12 cellular contexts compared by ENCODE assay signal in the genomic region with DNA sequence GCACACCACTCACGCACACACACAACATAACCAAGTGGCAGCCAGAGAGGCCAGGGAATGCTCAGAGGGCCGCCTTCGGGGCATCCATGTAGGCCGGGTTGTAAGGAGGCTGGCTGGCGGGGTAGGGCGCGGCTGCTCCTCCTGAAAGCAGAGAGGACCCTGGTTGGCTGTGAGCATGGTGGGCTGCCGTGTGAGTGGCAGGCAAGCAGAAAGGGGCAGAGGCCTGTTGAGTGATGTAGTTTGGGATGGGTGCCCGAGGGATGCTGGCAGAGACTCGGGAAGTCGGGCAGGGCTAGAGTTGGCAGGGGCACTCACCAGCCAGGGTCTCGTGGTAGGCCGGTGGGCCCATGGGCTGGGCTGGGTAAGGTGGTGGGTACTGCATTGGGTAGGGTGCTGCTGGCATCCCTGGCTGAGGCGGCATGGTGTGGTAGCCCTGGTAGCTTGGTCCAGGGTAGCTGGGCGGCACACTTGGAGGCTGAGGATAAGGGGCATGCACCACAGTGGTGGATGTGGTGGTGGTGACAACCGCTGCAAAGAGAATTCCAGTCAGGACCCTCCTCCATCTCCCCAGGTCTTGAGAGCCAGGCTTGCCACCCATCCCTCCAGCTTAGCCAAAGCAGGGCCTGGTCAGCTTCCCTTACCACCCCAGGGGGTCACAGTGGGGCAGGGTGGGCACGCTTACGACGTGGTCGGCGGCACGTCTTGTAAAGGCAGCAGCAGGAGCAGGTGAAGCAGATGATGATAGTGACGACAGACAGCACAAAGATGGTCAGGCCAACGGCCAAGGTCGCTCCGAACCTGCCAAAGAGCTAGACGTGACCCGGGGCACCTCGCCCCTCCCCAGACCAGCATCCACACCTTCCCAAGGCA. TPM values are rescaled to one million over a fixed set of nuclear protein-coding genes. Genes with fewer than 3 reads are reported as not detected.
DNase-seq lines count a peak whose midpoint lies in the region; ATAC-seq and TF ChIP-seq lines count a peak whose summit lies in the region.
"Had no signal": no experiment of that assay in that cellular context is flagged by ENCODE, and none has a peak within 500 bp of the region (broad histone marks: within the 10 kb centered on the region; RNA-seq: fewer than 3 reads in every experiment).

No MANE protein-coding gene starts in this region.

- CTCF ChIA-PET in activated naive CD4-positive, alpha-beta T cell treated with anti-CD3 and anti-CD28 coated beads for 36 hours (lab: Charles Lee): interaction anchor here (1.9 kb wide), 1 partner anchor 33 kb away, joined by 6 read pairs; no protein-coding TSS in a partner anchor
- CTCF ChIA-PET in activated CD8-positive, alpha-beta T cell treated with anti-CD3 and anti-CD28 coated beads, Interleukin-2, amount 10 ng/mL, durations not matched to agents 7 days and 5 days (lab: Charles Lee): interaction anchor here (0.9 to 6.1 kb wide), 5 partner anchors 33 to 80 kb away, joined by 4 to 57 read pairs (median 8); no protein-coding TSS in a partner anchor

- H3K27me3 ChIP-seq in thyroid gland (no peaks in the 10 kb centered on the region), osteoblast (ENCODE audit: insufficient read depth, low read length) (no peaks in the 10 kb centered on the region)

- peak overlapping the region; percentile 39 for H3K4me3 Mint-ChIP-seq in activated naive CD4-positive, alpha-beta T cell treated with anti-CD3 and anti-CD28 coated beads for 36 hours
- H3K4me3 Mint-ChIP-seq in activated CD8-positive, alpha-beta T cell treated with anti-CD3 and anti-CD28 coated beads, Interleukin-2, amount 10 ng/mL, durations not matched to agents 7 days and 5 days: peak overlapping the region; percentile 63

- H3K9me3 ChIP-seq in thyroid gland (no peaks in the 10 kb centered on the region), osteoblast (ENCODE audit: low read depth, low read length) (no peaks in the 10 kb centered on the region)

- TF ChIP-seq CTCF in thyroid gland (IDR thresholded peaks at IDR 0.05) (no peak), osteoblast (IDR thresholded peaks at IDR 0.05; ENCODE audit: extremely low read depth, low read depth, low read length) (no peak)

- H3K4me2 ChIP-seq in osteoblast (ENCODE audit: insufficient read depth, low read length): no peak overlapping the region

- H3K4me3 ChIP-seq in thyroid gland (replicated peaks in 1 of 3) (no peak overlapping the region), osteoblast (ENCODE audit: insufficient read depth, low read length) (no peak overlapping the region)

- TF ChIP-seq POLR2A in thyroid gland (IDR thresholded peaks at IDR 0.05): no peak

- no peak for ATAC-seq in activated CD8-positive, alpha-beta T cell treated with anti-CD3 and anti-CD28 coated beads, Interleukin-2, amount 10 ng/mL, durations not matched to agents 7 days and 5 days
- no peak for ATAC-seq in left lobe of liver
- ATAC-seq: right cardiac atrium had no signal

- no peak overlapping the region for H2AFZ ChIP-seq in osteoblast (ENCODE audit: low read length)

- H4K20me1 ChIP-seq in osteoblast (ENCODE audit: insufficient read depth, low read length): peaks cover 4% of the 10 kb centered on the region

- H3K27ac ChIP-seq in thyroid gland (peak overlapping the region in 2 of 3 donors; percentile 100), osteoblast (ENCODE audit: low read depth, low read length) (no peak overlapping the region)

- POLR2A ChIA-PET in activated CD8-positive, alpha-beta T cell treated with anti-CD3 and anti-CD28 coated beads, Interleukin-2, amount 10 ng/mL, durations not matched to agents 7 days and 5 days (lab: Charles Lee): interaction anchor here (0.8 to 3.5 kb wide), 8 partner anchors 9 to 79 kb away, joined by 3 to 44 read pairs (median 4); a partner anchor contains a TSS

- 85 to 91% methylated on average over 16 to 29 of the region's 29 CpGs for WGBS in thyroid gland, 2 donors

- intact Hi-C loops in activated naive CD4-positive, alpha-beta T cell treated with anti-CD3 and anti-CD28 coated beads for 36 hours (cut with micrococcal nuclease): no loop called here
- intact Hi-C loops in thyroid gland (cut with DNase I): loop anchor here (5.0 kb wide), 1 partner anchor 33 kb away; a partner anchor contains a TSS

- no peaks in the 10 kb centered on the region for H3K9me3 Mint-ChIP-seq in activated naive CD4-positive, alpha-beta T cell treated with anti-CD3 and anti-CD28 coated beads for 36 hours
- no peaks in the 10 kb centered on the region for H3K9me3 Mint-ChIP-seq in activated CD8-positive, alpha-beta T cell treated with anti-CD3 and anti-CD28 coated beads, Interleukin-2, amount 10 ng/mL, durations not matched to agents 7 days and 5 days (ENCODE audit: insufficient read depth)

- H3K79me2 ChIP-seq in osteoblast (ENCODE audit: insufficient read depth, low read length): peaks cover 59% of the 10 kb centered on the region

- H3K27me3 Mint-ChIP-seq in activated naive CD4-positive, alpha-beta T cell treated with anti-CD3 and anti-CD28 coated beads for 36 hours (ENCODE audit: low read depth): no peaks in the 10 kb centered on the region
- H3K27me3 Mint-ChIP-seq in activated CD8-positive, alpha-beta T cell treated with anti-CD3 and anti-CD28 coated beads, Interleukin-2, amount 10 ng/mL, durations not matched to agents 7 days and 5 days (ENCODE audit: low read depth): no peaks in the 10 kb centered on the region

- H3K36me3 ChIP-seq in thyroid gland (peaks cover 13 to 14% of the 10 kb centered on the region in 2 donors), osteoblast (ENCODE audit: insufficient read depth, low read length) (peaks cover 27% of the 10 kb centered on the region)

- H3K36me3 Mint-ChIP-seq in activated naive CD4-positive, alpha-beta T cell treated with anti-CD3 and anti-CD28 coated beads for 36 hours (ENCODE audit: low read depth): peaks cover 45% of the 10 kb centered on the region
- peaks cover 70% of the 10 kb centered on the region for H3K36me3 Mint-ChIP-seq in activated CD8-positive, alpha-beta T cell treated with anti-CD3 and anti-CD28 coated beads, Interleukin-2, amount 10 ng/mL, durations not matched to agents 7 days and 5 days (ENCODE audit: low read depth)

- H3K27ac Mint-ChIP-seq in activated naive CD4-positive, alpha-beta T cell treated with anti-CD3 and anti-CD28 coated beads for 36 hours: peak overlapping the region; percentile 97
- peak overlapping the region; percentile 97 for H3K27ac Mint-ChIP-seq in activated CD8-positive, alpha-beta T cell treated with anti-CD3 and anti-CD28 coated beads, Interleukin-2, amount 10 ng/mL, durations not matched to agents 7 days and 5 days

- no peak for DNase-seq in activated naive CD4-positive, alpha-beta T cell treated with anti-CD3 and anti-CD28 coated beads for 36 hours
- no peak for DNase-seq in activated naive CD4-positive, alpha-beta T cell treated with Interleukin-2 at 50 U/mL for 16 hours
- DNase-seq in activated CD8-positive, alpha-beta T cell treated with anti-CD3 and anti-CD28 coated beads, Interleukin-2, amount 10 ng/mL, durations not matched to agents 7 days and 5 days: no peak
- DNase-seq in left lobe of liver (ENCODE audit: low spot score): peak; percentile 52
- no peak for DNase-seq in thyroid gland
- no peak for DNase-seq in NCI-H2029 treated with DMSO at 0.1 percent for 48 hours (lab: John Stamatoyannopoulos, UW)
- DNase-seq in osteoblast (ENCODE audit: insufficient read length, low spot score, missing footprints): no peak
- no peak for DNase-seq in activated CD8-positive, alpha-beta memory T cell treated with anti-CD3 and anti-CD28 coated beads, Interleukin-2, amount 50 U/mL, for 48 hours
- DNase-seq: AML-193, NCI-H2029, SHP77 treated with DMSO at 0.1 percent for 48 hours had no signal

- H3K4me1 Mint-ChIP-seq in activated naive CD4-positive, alpha-beta T cell treated with anti-CD3 and anti-CD28 coated beads for 36 hours (ENCODE audit: low read depth): peaks cover 60% of the 10 kb centered on the region
- H3K4me1 Mint-ChIP-seq in activated CD8-positive, alpha-beta T cell treated with anti-CD3 and anti-CD28 coated beads, Interleukin-2, amount 10 ng/mL, durations not matched to agents 7 days and 5 days (ENCODE audit: low read depth): peaks cover 60% of the 10 kb centered on the region

- peaks cover 37 to 76% of the 10 kb centered on the region in 2 donors for H3K4me1 ChIP-seq in thyroid gland
- H3K4me1 ChIP-seq in osteoblast (ENCODE audit: insufficient read depth, low read length): peaks cover 40% of the 10 kb centered on the region

RNA-seq across cellular contexts. Expression of a gene that starts 22.7 kb away (rescaled TPM):
- total RNA-seq in activated naive CD4-positive, alpha-beta T cell treated with anti-CD3 and anti-CD28 coated beads for 36 hours: 10 to 100 TPM in 1 of 2 experiments, 1 to 10 TPM in 1; 8.9 to 10.0 TPM
- total RNA-seq in activated CD8-positive, alpha-beta T cell treated with anti-CD3 and anti-CD28 coated beads, Interleukin-2, amount 10 ng/mL, durations not matched to agents 7 days and 5 days: 10 to 100 TPM; 18.8 to 20.3 TPM
- total RNA-seq in left lobe of liver (3.3 TPM), thyroid gland (10 to 100 TPM in 2 of 4 donors, 1 to 10 TPM in 2; 8.4 to 13.9 (median 11.0) TPM), osteoblast (5.0 and 5.1 TPM in 2 replicates)

RNA-seq across cellular contexts. Expression of a gene that starts 29.2 kb away (rescaled TPM):
- 100 to 1,000 TPM; 319 to 353 TPM for total RNA-seq in activated naive CD4-positive, alpha-beta T cell treated with anti-CD3 and anti-CD28 coated beads for 36 hours
- total RNA-seq in activated CD8-positive, alpha-beta T cell treated with anti-CD3 and anti-CD28 coated beads, Interleukin-2, amount 10 ng/mL, durations not matched to agents 7 days and 5 days: 100 to 1,000 TPM; 339 to 364 TPM
- total RNA-seq in left lobe of liver: 69.3 TPM
- 100 to 1,000 TPM; 133 to 413 (median 301) TPM for total RNA-seq in thyroid gland
- total RNA-seq in osteoblast: 128 and 135 TPM in 2 replicates

RNA-seq across cellular contexts. Expression of a gene that starts 29.4 kb away (rescaled TPM):
- total RNA-seq in activated naive CD4-positive, alpha-beta T cell treated with anti-CD3 and anti-CD28 coated beads for 36 hours: 10 to 100 TPM; 16.4 to 17.4 TPM
- total RNA-seq in activated CD8-positive, alpha-beta T cell treated with anti-CD3 and anti-CD28 coated beads, Interleukin-2, amount 10 ng/mL, durations not matched to agents 7 days and 5 days: 10 to 100 TPM; 16.3 to 16.5 TPM
- total RNA-seq in left lobe of liver (9.2 TPM), thyroid gland (10 to 100 TPM in 3 of 4 donors, 1 to 10 TPM in 1; 8.6 to 17.0 (median 15.0) TPM), osteoblast (13.3 and 17.4 TPM in 2 replicates)

RNA-seq across cellular contexts. Expression of a gene that starts 34.7 kb away (rescaled TPM):
- 10 to 100 TPM; 85.7 to 90.3 TPM for total RNA-seq in activated naive CD4-positive, alpha-beta T cell treated with anti-CD3 and anti-CD28 coated beads for 36 hours
- 100 to 1,000 TPM; 195 to 201 TPM for total RNA-seq in activated CD8-positive, alpha-beta T cell treated with anti-CD3 and anti-CD28 coated beads, Interleukin-2, amount 10 ng/mL, durations not matched to agents 7 days and 5 days
- total RNA-seq in left lobe of liver (97.9 TPM), thyroid gland (100 to 1,000 TPM in 3 of 4 donors, 10 to 100 TPM in 1; 100.0 to 120 (median 109) TPM), osteoblast (99.3 and 105 TPM in 2 replicates)

RNA-seq across cellular contexts. Expression of a gene that starts 39.4 kb away (rescaled TPM):
- 1 to 10 TPM; 1.5 to 2.0 TPM for total RNA-seq in activated naive CD4-positive, alpha-beta T cell treated with anti-CD3 and anti-CD28 coated beads for 36 hours
- total RNA-seq in activated CD8-positive, alpha-beta T cell treated with anti-CD3 and anti-CD28 coated beads, Interleukin-2, amount 10 ng/mL, durations not matched to agents 7 days and 5 days: 1 to 10 TPM in 1 of 2 experiments, under 1 TPM in 1; 0.76 to 1.7 TPM
- total RNA-seq in left lobe of liver (142 TPM), thyroid gland (100 to 1,000 TPM; 126 to 216 (median 138) TPM), osteoblast (23.3 and 33.7 TPM in 2 replicates)
